In genomic region chr18:34923911-34924310, GRCh38 we compare ENCODE assay signal across 33 cellular contexts.
"Had no signal": no experiment of that assay in that cellular context is flagged by ENCODE, and none has a peak within 500 bp of the region (broad histone marks: within the 10 kb centered on the region; RNA-seq: fewer than 3 reads in every experiment).

No MANE protein-coding gene starts in this region.

- H3K4me1 ChIP-seq: adrenal gland, ascending aorta, body of pancreas, breast epithelium had no signal

- H3K4me3 ChIP-seq: adrenal gland, ascending aorta, body of pancreas, breast epithelium, cardiac muscle cell had no signal

- FAIRE-seq: astrocyte, bronchial epithelial cell had no signal

- H3K27ac ChIP-seq: adrenal gland, ascending aorta, body of pancreas, brain microvascular endothelial cell, breast epithelium, cardiac muscle cell had no signal

- ATAC-seq: activated naive CD4-positive, alpha-beta T cell treated with anti-CD3 and anti-CD28 coated beads, Interleukin-2, amount 50 U/mL, for 72 hours; activated naive CD8-positive, alpha-beta T cell treated with anti-CD3 and anti-CD28 coated beads, Interleukin-2, amount 50 U/mL, for 24 hours; activated T-cell treated with anti-CD3 and anti-CD28 coated beads, Interleukin-2, amount 50 U/mL, for 4 hours; activated T-cell treated with anti-CD3 and anti-CD28 coated beads, Interleukin-2, amount 50 U/mL, for 72 hours; activated T-helper 17 cell treated with anti-CD3 and anti-CD28 coated beads, Interleukin-2, amount 50 U/mL, for 72 hours; body of pancreas had no signal

- H3K36me3 ChIP-seq: adrenal gland, ascending aorta, brain microvascular endothelial cell, breast epithelium, cardiac muscle cell had no signal

- H3K27me3 ChIP-seq: adrenal gland, ascending aorta, body of pancreas, brain microvascular endothelial cell, breast epithelium, cardiac muscle cell had no signal

- H3K9me3 ChIP-seq: adrenal gland, ascending aorta, body of pancreas, breast epithelium had no signal

- DNase-seq: activated effector memory CD4-positive, alpha-beta T cell treated with anti-CD3 and anti-CD28 coated beads, Interleukin-2, amount 50 U/mL, for 16 hours; activated effector memory CD4-positive, alpha-beta T cell treated with Interleukin-2 at 50 U/mL for 16 hours; activated gamma-delta T cell; activated gamma-delta T cell treated with Interleukin-2 at 50 U/mL for 16 hours; activated naive CD4-positive, alpha-beta T cell; activated naive CD4-positive, alpha-beta T cell treated with anti-CD3 and anti-CD28 coated beads for 36 hours; activated naive CD4-positive, alpha-beta T cell treated with anti-CD3 and anti-CD28 coated beads, Interleukin-2, amount 10 ng/mL, durations not matched to agents 7 days and 5 days; activated naive CD4-positive, alpha-beta T cell treated with anti-CD3 and anti-CD28 coated beads, Interleukin-2, amount 50 U/mL, for 16 hours; activated naive CD4-positive, alpha-beta T cell treated with Interleukin-2 at 50 U/mL for 16 hours; activated naive CD8-positive, alpha-beta T cell treated with anti-CD3 and anti-CD28 coated beads for 36 hours; activated naive CD8-positive, alpha-beta T cell treated with anti-CD3 and anti-CD28 coated beads, Interleukin-2, amount 10 ng/mL, durations not matched to agents 7 days and 5 days; activated naive CD8-positive, alpha-beta T cell treated with anti-CD3 and anti-CD28 coated beads, Interleukin-2, amount 50 U/mL, for 24 hours; activated T-cell treated with anti-CD3 and anti-CD28 coated beads, Interleukin-2, amount 50 U/mL, for 24 hours; activated T-cell treated with anti-CD3 and anti-CD28 coated beads, Interleukin-2, amount 50 U/mL, for 4 hours; activated T-cell treated with anti-CD3 and anti-CD28 coated beads, Interleukin-2, amount 50 U/mL, for 48 hours; activated T-cell treated with anti-CD3 and anti-CD28 coated beads, Interleukin-2, amount 50 U/mL, for 72 hours; adrenal gland; amniotic stem cell; amygdala; anterior cingulate cortex; aorta; body of pancreas; brain microvascular endothelial cell; caudate nucleus; central memory CD4-positive, alpha-beta T cell; cerebellar nuclear complex had no signal
